ENCODE assay signal across 9 cellular contexts in the genomic region with DNA sequence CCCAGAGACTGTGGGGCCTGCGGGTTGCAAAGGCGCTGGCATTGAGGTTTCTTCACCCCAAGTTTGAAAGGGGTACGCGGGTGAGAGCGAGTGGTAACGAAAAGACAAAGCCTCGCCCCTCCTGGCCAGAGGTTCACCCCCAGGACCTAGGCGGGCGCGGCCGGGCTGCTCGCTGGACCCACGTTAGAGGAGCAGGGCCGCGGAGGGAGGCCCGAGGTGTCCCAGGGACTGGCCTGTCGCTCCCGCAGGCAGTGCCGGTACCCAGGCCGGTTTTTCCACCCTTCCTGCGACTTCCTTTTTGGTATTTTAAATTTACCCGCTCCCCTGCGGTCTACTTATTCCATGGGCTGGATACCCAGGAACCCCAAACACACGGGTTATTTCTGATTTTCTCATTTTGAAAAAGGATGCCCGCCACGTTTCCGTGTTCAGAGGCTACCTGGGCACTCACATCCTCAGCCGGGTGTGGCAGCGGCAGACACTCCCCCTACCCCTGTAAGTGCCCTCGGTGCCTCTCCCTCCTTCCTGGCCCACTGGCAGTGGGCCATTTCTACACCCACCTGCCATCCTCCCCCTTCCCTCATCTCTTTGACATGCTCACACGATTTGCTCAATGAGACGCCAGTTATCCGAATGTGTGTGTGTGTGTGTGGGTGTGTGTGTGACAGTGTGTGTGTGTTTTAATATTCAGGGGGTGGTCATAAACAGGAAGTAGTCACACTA. TPM values are rescaled to one million over a fixed set of nuclear protein-coding genes. Genes with fewer than 3 reads are reported as not detected.
DNase-seq lines count a peak whose midpoint lies in the region; ATAC-seq, FAIRE-seq and TF ChIP-seq lines count a peak whose summit lies in the region.
"Had no signal": no experiment of that assay in that cellular context is flagged by ENCODE, and none has a peak within 500 bp of the region (broad histone marks: within the 10 kb centered on the region; RNA-seq: fewer than 3 reads in every experiment).

No MANE protein-coding gene starts in this region.

- peak; percentile 56 for FAIRE-seq in endothelial cell of umbilical vein (lab: Jason Lieb, UNC)

- CTCF ChIA-PET in CD8-positive, alpha-beta memory T cell (lab: Charles Lee): no interaction called here
- CTCF ChIA-PET in endothelial cell of umbilical vein (lab: Charles Lee): interaction anchor here (0.5 to 3.1 kb wide), 31 partner anchors 8 to 702 kb away, joined by 3 to 36 read pairs (median 4); no protein-coding TSS in a partner anchor

- TF ChIP-seq CTCF in endothelial cell of umbilical vein (IDR thresholded peaks at IDR 0.05; ENCODE audit: extremely low read depth in 1 of 2, insufficient read depth in 1 of 2, low read depth in 1 of 2, low read length in 2 of 2) (no peak), osteoblast (IDR thresholded peaks at IDR 0.05; ENCODE audit: extremely low read depth, low read depth, low read length) (no peak)

- peaks cover 0 to 4% (median 0%) of the 10 kb centered on the region in 5 donors for H3K9me3 Mint-ChIP-seq in CD8-positive, alpha-beta memory T cell

- no peaks in the 10 kb centered on the region for H3K9me1 ChIP-seq in endothelial cell of umbilical vein (replicated peaks; ENCODE audit: control insufficient read depth, extremely low read depth, insufficient read depth, low read length)

- peaks cover 58% of the 10 kb centered on the region for H3K79me2 ChIP-seq in endothelial cell of umbilical vein (ENCODE audit: control insufficient read depth, insufficient read depth, low read length)
- peaks cover 98% of the 10 kb centered on the region for H3K79me2 ChIP-seq in osteoblast (ENCODE audit: insufficient read depth, low read length)

- no peaks in the 10 kb centered on the region for H3K4me1 ChIP-seq in CD8-positive, alpha-beta memory T cell (ENCODE audit: insufficient read depth, low read length)
- H3K4me1 ChIP-seq in NT2/D1 (ENCODE audit: insufficient read depth, insufficient read length) (peaks cover 14% of the 10 kb centered on the region), endothelial cell of umbilical vein (ENCODE audit: control insufficient read depth, extremely low read depth, insufficient read depth, low read length) (peaks cover 49% of the 10 kb centered on the region), osteoblast (ENCODE audit: insufficient read depth, low read length) (peaks cover 26% of the 10 kb centered on the region)

- no peaks in the 10 kb centered on the region for H3K36me3 ChIP-seq in CD8-positive, alpha-beta memory T cell (ENCODE audit: insufficient read depth, low read length)
- H3K36me3 ChIP-seq in NT2/D1 (ENCODE audit: insufficient read depth, insufficient read length, low read length) (no peaks in the 10 kb centered on the region), endothelial cell of umbilical vein (ENCODE audit: control insufficient read depth in 2 of 2, extremely low read depth in 1 of 2, insufficient read depth in 2 of 2, low read length in 2 of 2) (peaks cover 0 to 8% of the 10 kb centered on the region in 2 experiments), osteoblast (ENCODE audit: insufficient read depth, low read length) (peaks cover 56% of the 10 kb centered on the region)

- TF ChIP-seq POLR2A in endothelial cell of umbilical vein (IDR thresholded peaks at IDR 0.05; ENCODE audit: low read depth, low read length): no peak

- H2AFZ ChIP-seq in endothelial cell of umbilical vein (ENCODE audit: low read depth, low read length): no peak overlapping the region
- no peak overlapping the region for H2AFZ ChIP-seq in osteoblast (ENCODE audit: low read length)

- peaks cover 7 to 13% (median 11%) of the 10 kb centered on the region in 3 donors for H3K4me1 Mint-ChIP-seq in CD8-positive, alpha-beta memory T cell

- ATAC-seq in GM18868 (IDR thresholded peaks at IDR 0.05; ENCODE audit: unreplicated experiment): no peak
- ATAC-seq in HG02840 (IDR thresholded peaks at IDR 0.05; ENCODE audit: low FRiP score, unreplicated experiment): no peak

- intact Hi-C loops in endothelial cell of umbilical vein (cut with micrococcal nuclease): loop anchor here (1.0 kb wide), 1 partner anchor 104 kb away; no protein-coding TSS in a partner anchor

- no peaks in the 10 kb centered on the region for H3K36me3 Mint-ChIP-seq in CD8-positive, alpha-beta memory T cell

- POLR2A ChIA-PET in CD8-positive, alpha-beta memory T cell (lab: Charles Lee): no interaction called here
- POLR2A ChIA-PET in endothelial cell of umbilical vein (lab: Charles Lee): interaction anchor here (0.7 to 1.3 kb wide), 9 partner anchors 9 to 441 kb away, joined by 3 to 8 read pairs (median 3); no protein-coding TSS in a partner anchor

- H3K4me3 ChIP-seq in CD8-positive, alpha-beta memory T cell (ENCODE audit: low read length): no peak overlapping the region
- H3K4me3 ChIP-seq in NT2/D1 (ENCODE audit: insufficient read length, low read depth) (peak overlapping the region; percentile 59), endothelial cell of umbilical vein (replicated peaks in 1 of 3; ENCODE audit: insufficient read depth in 1 of 3, low read depth in 1 of 3, low read length in 3 of 3) (peak overlapping the region; percentile 33 to 67 (median 62)), osteoblast (ENCODE audit: insufficient read depth, low read length) (peak overlapping the region; percentile 52)

- no peak overlapping the region for H3K27ac ChIP-seq in CD8-positive, alpha-beta memory T cell (ENCODE audit: low read depth, low read length)
- peak overlapping the region; percentile 82 for H3K27ac ChIP-seq in endothelial cell of umbilical vein (ENCODE audit: insufficient read depth, low read depth, low read length)
- H3K27ac ChIP-seq in osteoblast (ENCODE audit: low read depth, low read length): peak overlapping the region; percentile 96

- H4K20me1 ChIP-seq in endothelial cell of umbilical vein (replicated peaks; ENCODE audit: control insufficient read depth, extremely low read depth, insufficient read depth, low read length): no peaks in the 10 kb centered on the region
- H4K20me1 ChIP-seq in osteoblast (ENCODE audit: insufficient read depth, low read length): no peaks in the 10 kb centered on the region

- TSS peak; percentile 36 for BruUV-seq in endothelial cell of umbilical vein (replicated peaks; lab: Mats Ljungman, UMichigan)

- peaks cover 53 to 83% of the 10 kb centered on the region in 2 donors for H3K27me3 Mint-ChIP-seq in CD8-positive, alpha-beta memory T cell

- peak overlapping the region; percentile 81 for H3K9ac ChIP-seq in NT2/D1 (ENCODE audit: insufficient read length, low read depth)
- H3K9ac ChIP-seq in endothelial cell of umbilical vein (replicated peaks; ENCODE audit: extremely low read depth, insufficient read depth, low read length): peak overlapping the region; percentile 82

- peak overlapping the region; percentile 48 to 77 (median 61) for H3K4me3 Mint-ChIP-seq in CD8-positive, alpha-beta memory T cell

- H3K4me2 ChIP-seq in endothelial cell of umbilical vein (ENCODE audit: insufficient read depth, low read length) (peak overlapping the region; percentile 84), osteoblast (ENCODE audit: insufficient read depth, low read length) (peak overlapping the region; percentile 40)

- peaks cover 24% of the 10 kb centered on the region for H3K27me3 ChIP-seq in CD8-positive, alpha-beta memory T cell (ENCODE audit: insufficient read depth, low read length, poor library complexity, severe bottlenecking)
- peaks cover 96% of the 10 kb centered on the region for H3K27me3 ChIP-seq in NT2/D1 (ENCODE audit: insufficient read depth, insufficient read length)
- no peaks in the 10 kb centered on the region for H3K27me3 ChIP-seq in endothelial cell of umbilical vein (ENCODE audit: control insufficient read depth in 2 of 2, insufficient read depth in 2 of 2, low read length in 2 of 2)
- H3K27me3 ChIP-seq in osteoblast (ENCODE audit: insufficient read depth, low read length): no peaks in the 10 kb centered on the region

- dilution Hi-C loops in endothelial cell of umbilical vein (cut with MboI; ENCODE audit: extremely low pct_ligation_motif_present, low sequenced_read_pairs): no loop called here

- H3K27ac Mint-ChIP-seq in CD8-positive, alpha-beta memory T cell: peak overlapping the region in 1 of 8 donors; percentile 44

- H3K9me3 ChIP-seq in CD8-positive, alpha-beta memory T cell (ENCODE audit: low read length): no peaks in the 10 kb centered on the region
- H3K9me3 ChIP-seq in NT2/D1 (ENCODE audit: insufficient read depth, low read length) (no peaks in the 10 kb centered on the region), endothelial cell of umbilical vein (replicated peaks; ENCODE audit: control insufficient read depth, insufficient read depth, low read length) (no peaks in the 10 kb centered on the region), osteoblast (ENCODE audit: low read depth, low read length) (no peaks in the 10 kb centered on the region)

- DNase-seq in CD8-positive, alpha-beta memory T cell: no peak
- no peak for DNase-seq in NT2/D1 (ENCODE audit: low read depth, low spot score)
- DNase-seq in endothelial cell of umbilical vein (ENCODE audit: low read depth, low spot score): no peak
- peak; percentile 60 for DNase-seq in osteoblast (ENCODE audit: insufficient read length, low spot score, missing footprints)
- no peak for DNase-seq in NCI-H446 treated with DMSO at 0.1 percent for 48 hours (lab: John Stamatoyannopoulos, UW)
- no peak for DNase-seq in activated CD8-positive, alpha-beta memory T cell treated with anti-CD3 and anti-CD28 coated beads, Interleukin-2, amount 50 U/mL, for 4 hours

RNA-seq across cellular contexts. Expression of gene FOXL1, which starts 1.6 kb away (rescaled TPM):
- not detected for total RNA-seq in CD8-positive, alpha-beta memory T cell
- not detected for polyA plus RNA-seq in CD8-positive, alpha-beta memory T cell
- total RNA-seq in endothelial cell of umbilical vein: 3.8 and 4.2 TPM in 2 replicates
- polyA plus RNA-seq in endothelial cell of umbilical vein: 2.8 and 3.2 TPM in 2 replicates
- polyA plus RNA-seq in endothelial cell of umbilical vein (2011; cell fraction: cytosol; rRNA removed): 1.0 and 1.5 TPM in 2 replicates
- 1.8 and 3.0 TPM in 2 replicates for polyA plus RNA-seq in endothelial cell of umbilical vein (2011; cell fraction: nucleus; rRNA removed)
- 1.1 and 1.4 TPM in 2 replicates for polyA plus RNA-seq in endothelial cell of umbilical vein (2012)
- polyA minus RNA-seq in endothelial cell of umbilical vein: 0.78 and 0.98 TPM in 2 replicates
- polyA minus RNA-seq in endothelial cell of umbilical vein (2011; cell fraction: cytosol; rRNA and poly(A)+ RNA removed): 2.5 TPM
- 1.9 and 4.6 TPM in 2 replicates for polyA minus RNA-seq in endothelial cell of umbilical vein (2011; cell fraction: nucleus; rRNA and poly(A)+ RNA removed)
- total RNA-seq in osteoblast: 2.5 and 3.2 TPM in 2 replicates
- total RNA-seq: SK-MEL-5 had no signal

RNA-seq across cellular contexts. Expression of gene FOXC2, which starts 10.1 kb away (rescaled TPM):
- not detected for total RNA-seq in CD8-positive, alpha-beta memory T cell
- polyA plus RNA-seq in CD8-positive, alpha-beta memory T cell: not detected
- total RNA-seq in endothelial cell of umbilical vein (44.0 and 47.0 TPM in 2 replicates), osteoblast (2.2 and 2.4 TPM in 2 replicates)
- 7.2 and 7.7 TPM in 2 replicates for polyA plus RNA-seq in endothelial cell of umbilical vein
- polyA plus RNA-seq in endothelial cell of umbilical vein (2011; cell fraction: cytosol; rRNA removed): 7.2 and 7.9 TPM in 2 replicates
- polyA plus RNA-seq in endothelial cell of umbilical vein (2011; cell fraction: nucleus; rRNA removed): 8.5 and 9.7 TPM in 2 replicates
- 54.1 and 60.0 TPM in 2 replicates for polyA plus RNA-seq in endothelial cell of umbilical vein (2012)
- polyA minus RNA-seq in endothelial cell of umbilical vein: 3.8 and 6.0 TPM in 2 replicates
- 3.3 TPM for polyA minus RNA-seq in endothelial cell of umbilical vein (2011; cell fraction: cytosol; rRNA and poly(A)+ RNA removed)
- polyA minus RNA-seq in endothelial cell of umbilical vein (2011; cell fraction: nucleus; rRNA and poly(A)+ RNA removed): 9.2 and 14.3 TPM in 2 replicates
- total RNA-seq: SK-MEL-5 had no signal

RNA-seq across cellular contexts. Expression of gene MTHFSD, which starts 21.7 kb away (rescaled TPM):
- total RNA-seq in CD8-positive, alpha-beta memory T cell: 10 to 100 TPM; 21.9 to 25.0 TPM
- polyA plus RNA-seq in CD8-positive, alpha-beta memory T cell: 23.0 TPM
- 21.1 and 23.2 TPM in 2 replicates for total RNA-seq in endothelial cell of umbilical vein
- polyA plus RNA-seq in endothelial cell of umbilical vein: 16.7 and 17.8 TPM in 2 replicates
- 6.9 and 9.6 TPM in 2 replicates for polyA plus RNA-seq in endothelial cell of umbilical vein (2011; cell fraction: cytosol; rRNA removed)
- 67.5 and 76.2 TPM in 2 replicates for polyA plus RNA-seq in endothelial cell of umbilical vein (2011; cell fraction: nucleus; rRNA removed)
- polyA plus RNA-seq in endothelial cell of umbilical vein (2012): 17.6 and 21.9 TPM in 2 replicates
- polyA minus RNA-seq in endothelial cell of umbilical vein: 20.2 and 21.4 TPM in 2 replicates
- polyA minus RNA-seq in endothelial cell of umbilical vein (2011; cell fraction: cytosol; rRNA and poly(A)+ RNA removed): 7.2 TPM
- 27.4 and 36.6 TPM in 2 replicates for polyA minus RNA-seq in endothelial cell of umbilical vein (2011; cell fraction: nucleus; rRNA and poly(A)+ RNA removed)
- 18.5 and 20.3 TPM in 2 replicates for total RNA-seq in osteoblast

Comparison
In these comparisons a context has a peak if more than half of its experiments do, and no peak if none do; other contexts are left out.
1. RNA of gene FOXC2, which starts 10.1 kb away (total RNA-seq): 44.0 to 47.0 TPM in endothelial cell of umbilical vein; 2.2 to 2.4 TPM in osteoblast and not detected in CD8-positive, alpha-beta memory T cell; every median in the first group is over 10 times any median in the second.